ENCODE assay signal across 24 cellular contexts in the genomic region with DNA sequence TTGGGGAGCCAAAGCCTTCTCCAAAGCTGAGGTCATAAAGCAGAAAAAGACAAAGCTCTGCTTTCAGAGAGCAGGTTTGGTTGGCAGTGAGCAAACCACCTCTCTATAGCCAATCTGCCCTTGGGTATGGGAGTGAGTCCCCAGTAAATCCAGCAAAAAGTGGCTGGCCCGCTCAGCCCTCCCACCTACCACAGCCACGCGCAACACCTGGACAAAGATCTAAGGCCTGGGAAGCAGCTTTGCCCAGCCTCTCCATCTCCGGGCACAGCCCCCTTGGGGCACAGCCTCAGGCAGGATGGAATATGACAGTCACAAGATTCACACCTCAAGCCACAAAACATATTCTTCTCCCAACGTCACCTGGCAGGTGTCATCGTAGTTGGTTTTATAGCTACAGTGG.
"Had no signal": no experiment of that assay in that cellular context is flagged by ENCODE, and none has a peak within 500 bp of the region (broad histone marks: within the 10 kb centered on the region; RNA-seq: fewer than 3 reads in every experiment).

No MANE protein-coding gene starts in this region.

- H3K4me3 Mint-ChIP-seq: dendritic cell treated with granulocyte-macrophage colony-stimulating factor and Interleukin-4, amounts not matched to agents 40 ng/mL and 50 ng/mL, for 4 days; effector memory CD8-positive, alpha-beta T cell; endodermal cell; memory B cell had no signal

- H3K4me3 ChIP-seq: colonic mucosa, esophagus squamous epithelium, gastrocnemius medialis, heart right ventricle, left lung, lower lobe of right lung had no signal

- H3K9me3 Mint-ChIP-seq: dendritic cell treated with granulocyte-macrophage colony-stimulating factor and Interleukin-4, amounts not matched to agents 40 ng/mL and 50 ng/mL, for 4 days; effector memory CD8-positive, alpha-beta T cell; endodermal cell had no signal

- H3K36me3 ChIP-seq: colonic mucosa, esophagus squamous epithelium, gastrocnemius medialis, heart right ventricle, left lung, lower lobe of right lung had no signal

- ATAC-seq: effector memory CD8-positive, alpha-beta T cell; esophagus mucosa; heart right ventricle; left cardiac atrium; left lung; left ventricle myocardium superior; lower lobe of right lung had no signal

- H3K27ac ChIP-seq: colonic mucosa, epithelial cell of prostate, esophagus squamous epithelium, heart right ventricle, left lung, lower lobe of right lung had no signal

- H3K27ac Mint-ChIP-seq: dendritic cell treated with granulocyte-macrophage colony-stimulating factor and Interleukin-4, amounts not matched to agents 40 ng/mL and 50 ng/mL, for 4 days; effector memory CD8-positive, alpha-beta T cell; endodermal cell; memory B cell had no signal

- H3K9me3 ChIP-seq: colonic mucosa, esophagus squamous epithelium, gastrocnemius medialis, left lung, lower lobe of right lung had no signal

- H3K27me3 Mint-ChIP-seq: dendritic cell treated with granulocyte-macrophage colony-stimulating factor and Interleukin-4, amounts not matched to agents 40 ng/mL and 50 ng/mL, for 4 days; memory B cell had no signal

- H3K27me3 ChIP-seq: colonic mucosa, esophagus squamous epithelium, gastrocnemius medialis, heart right ventricle, left lung had no signal

- DNase-seq: colonic mucosa; cortex of kidney; effector CD8-positive, alpha-beta T cell; effector memory CD8-positive, alpha-beta T cell; endodermal cell; erythroblast; esophagus squamous epithelium; foreskin fibroblast; foreskin melanocyte; gastrocnemius medialis; glutamatergic neuron; head of caudate nucleus; heart right ventricle; hippocampal formation; left cardiac atrium; left lung; left ventricle myocardium superior; lower lobe of right lung; mesendoderm; midbrain had no signal

- H3K4me1 ChIP-seq: colonic mucosa had no signal
